2 cellular contexts compared by ENCODE assay signal in genomic region chr6:163427498-163428254, GRCh38.
TF ChIP-seq lines count a peak whose summit lies in the region.

No MANE protein-coding gene starts in this region.

TF ChIP-seq in IMR-90, 13 proteins besides CTCF, POLR2A, EP300 and RAD21:
- peak; percentile 69 for TF ChIP-seq SMC3 (IDR thresholded peaks at IDR 0.05; ENCODE audit: low read depth, low read length)
- TF ChIP-seq CEBPB (IDR thresholded peaks at IDR 0.05; ENCODE audit: low read depth, low read length), result peak; percentile 61; the same call in 1 of the 2 replicates
- no peak for TF ChIP-seq RCOR1 (IDR thresholded peaks at IDR 0.05; ENCODE audit: insufficient replicate concordance, low read length)
- TF ChIP-seq MAZ (IDR thresholded peaks at IDR 0.05; ENCODE audit: borderline replicate concordance, low read depth, low read length), result no peak
- no peak for TF ChIP-seq RFX5 (IDR thresholded peaks at IDR 0.05; ENCODE audit: low read depth, low read length)
- no peak for TF ChIP-seq BHLHE40 (IDR thresholded peaks at IDR 0.05; ENCODE audit: low read depth, low read length)
TF ChIP-seq in IMR-90: peak in this region for 2.

TF ChIP-seq in GM12878, 131 proteins besides CTCF, POLR2A, EP300 and RAD21:
- TF ChIP-seq SMC3 (IDR thresholded peaks at IDR 0.05; ENCODE audit: borderline replicate concordance, low read length) (peak; percentile 46; the same call in 1 of the 2 replicates), BRCA1 (IDR thresholded peaks at IDR 0.05; ENCODE audit: low read depth, low read length) (no peak), IKZF1 (conservative IDR thresholded peaks at IDR 0.05) (no peak)
TF ChIP-seq in GM12878: peak in this region for 1.
